In the genomic region with DNA sequence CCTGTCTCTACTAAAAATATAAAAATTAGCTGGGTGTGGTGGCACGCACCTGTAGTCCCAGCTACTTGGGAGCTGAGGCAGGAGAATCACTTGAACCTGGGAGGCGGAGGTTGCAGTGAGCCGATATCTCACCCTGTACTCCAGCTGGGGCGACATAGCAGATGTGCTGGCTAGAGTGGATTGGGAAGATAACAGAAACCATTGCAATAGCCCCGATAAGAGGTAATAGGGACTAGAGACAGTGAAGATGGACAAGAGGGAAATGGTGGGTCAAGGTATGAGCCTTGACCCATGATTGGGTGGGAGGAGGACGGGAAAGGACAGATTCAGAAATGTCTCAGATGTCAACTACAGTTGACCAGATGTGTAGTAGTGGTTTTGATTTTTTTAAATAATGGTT, we compare ENCODE assay signal across 21 cellular contexts. TPM values are rescaled to one million over a fixed set of nuclear protein-coding genes. Genes with fewer than 3 reads are reported as not detected.
A peak's percentile ranks its signal among the peaks of the same experiment; 100 is the strongest.
DNase-seq lines count a peak whose midpoint lies in the region; ATAC-seq and TF ChIP-seq lines count a peak whose summit lies in the region.
"Had no signal": no experiment of that assay in that cellular context is flagged by ENCODE, and none has a peak within 500 bp of the region (broad histone marks: within the 10 kb centered on the region; RNA-seq: fewer than 3 reads in every experiment).

No MANE protein-coding gene starts in this region.

- peaks cover 89% of the 10 kb centered on the region for H3K79me2 ChIP-seq in OCI-LY3 (ENCODE audit: low read length)

- H3K27me3 ChIP-seq in OCI-LY3 (ENCODE audit: low read depth, low read length) = no peaks in the 10 kb centered on the region
- H3K27me3 ChIP-seq in endodermal cell (ENCODE audit: control insufficient read depth, insufficient read depth, low read length, poor library complexity, severe bottlenecking) = no peaks in the 10 kb centered on the region
- H3K27me3 ChIP-seq: BE2C had no signal

- no peak overlapping the region for H2AFZ ChIP-seq in OCI-LY3 (ENCODE audit: low read depth, low read length)
- H2AFZ ChIP-seq: PC-9 had no signal

- DNase-seq in activated naive CD4-positive, alpha-beta T cell treated with anti-CD3 and anti-CD28 coated beads, Interleukin-2, amount 50 U/mL, for 72 hours (ENCODE audit: low spot score in 2 of 2) = no peak
- DNase-seq in activated naive CD4-positive, alpha-beta T cell treated with anti-CD3 and anti-CD28 coated beads, Interleukin-2, amount 10 ng/mL, durations not matched to agents 7 days and 5 days = no peak
- DNase-seq in endodermal cell = peak; percentile 27
- DNase-seq in kidney glomerular epithelial cell (lab: John Stamatoyannopoulos, UW) = no peak
- no peak for DNase-seq in WTC11 (ENCODE audit: low spot score)
- no peak for DNase-seq in superior temporal gyrus (ENCODE audit: extremely low spot score)
- DNase-seq: BE2C; CD4-positive, CD25-positive, alpha-beta regulatory T cell; COR-L47; GF-D8; H9; KG1; NCI-H187; NCI-H2227 treated with DMSO at 0.1 percent for 48 hours; NCI-H510A treated with DMSO at 0.1 percent for 48 hours; NCI-H82; PC-9; SIG-M5 had no signal

- peaks cover 52% of the 10 kb centered on the region for H3K4me1 ChIP-seq in OCI-LY3 (ENCODE audit: low read length)
- no peaks in the 10 kb centered on the region for H3K4me1 ChIP-seq in endodermal cell (ENCODE audit: control insufficient read depth, insufficient read depth, low read length)
- H3K4me1 ChIP-seq: BE2C had no signal

- CTCF ChIA-PET in activated naive CD4-positive, alpha-beta T cell treated with anti-CD3 and anti-CD28 coated beads, Interleukin-2, amount 10 ng/mL, durations not matched to agents 7 days and 5 days (lab: Charles Lee) = no interaction called here
- CTCF ChIA-PET in WTC11 (lab: Charles Lee) = interaction anchor here (1.3 kb wide), 1 partner anchor 56 kb away, joined by 3 read pairs; no protein-coding TSS in a partner anchor

- H3K27me3 Mint-ChIP-seq in activated naive CD4-positive, alpha-beta T cell treated with anti-CD3 and anti-CD28 coated beads, Interleukin-2, amount 10 ng/mL, durations not matched to agents 7 days and 5 days = peaks cover 9% of the 10 kb centered on the region
- H3K27me3 Mint-ChIP-seq in endodermal cell (ENCODE audit: insufficient read depth) (no peaks in the 10 kb centered on the region), WTC11 (ENCODE audit: low read depth) (no peaks in the 10 kb centered on the region)
- H3K27me3 Mint-ChIP-seq: CD4-positive, CD25-positive, alpha-beta regulatory T cell had no signal

- peak overlapping the region; percentile 23 for H3K4me2 ChIP-seq in OCI-LY3 (ENCODE audit: low read length)
- H3K4me2 ChIP-seq: PC-9 had no signal

- peak overlapping the region; percentile 43 for H3K27ac ChIP-seq in OCI-LY3 (ENCODE audit: low read length)
- H3K27ac ChIP-seq in endodermal cell (ENCODE audit: low read depth, low read length) = no peak overlapping the region
- H3K27ac ChIP-seq: PC-9, RWPE1 had no signal

- H3K36me3 ChIP-seq in OCI-LY3 (replicated peaks; ENCODE audit: low read depth, low read length) = peaks cover 59% of the 10 kb centered on the region
- peaks cover 19% of the 10 kb centered on the region for H3K36me3 ChIP-seq in endodermal cell (ENCODE audit: control insufficient read depth, insufficient read depth, low read length)
- H3K36me3 ChIP-seq: BE2C had no signal

- peaks cover 10 to 25% of the 10 kb centered on the region in 2 donors for H3K36me3 Mint-ChIP-seq in activated naive CD4-positive, alpha-beta T cell treated with anti-CD3 and anti-CD28 coated beads, Interleukin-2, amount 50 U/mL, for 72 hours
- peaks cover 11% of the 10 kb centered on the region for H3K36me3 Mint-ChIP-seq in activated naive CD4-positive, alpha-beta T cell treated with anti-CD3 and anti-CD28 coated beads, Interleukin-2, amount 10 ng/mL, durations not matched to agents 7 days and 5 days
- H3K36me3 Mint-ChIP-seq in endodermal cell (ENCODE audit: low read depth) (peaks cover 28% of the 10 kb centered on the region), WTC11 (peaks cover 20% of the 10 kb centered on the region)
- H3K36me3 Mint-ChIP-seq: CD4-positive, CD25-positive, alpha-beta regulatory T cell had no signal

- H3K9me3 Mint-ChIP-seq in activated naive CD4-positive, alpha-beta T cell treated with anti-CD3 and anti-CD28 coated beads, Interleukin-2, amount 50 U/mL, for 72 hours = peaks cover 5 to 21% of the 10 kb centered on the region in 2 donors
- H3K9me3 Mint-ChIP-seq in activated naive CD4-positive, alpha-beta T cell treated with anti-CD3 and anti-CD28 coated beads, Interleukin-2, amount 10 ng/mL, durations not matched to agents 7 days and 5 days = peaks cover 14% of the 10 kb centered on the region
- H3K9me3 Mint-ChIP-seq in endodermal cell = peaks cover 11% of the 10 kb centered on the region
- peaks cover 19% of the 10 kb centered on the region for H3K9me3 Mint-ChIP-seq in WTC11

- WGBS in endodermal cell (ENCODE audit: insufficient coverage in 1 of 2, insufficient read length in 1 of 2), 2 experiments = 91 to 93% methylated on average over 5 to 6 of the region's 6 CpGs

- H4K20me1 ChIP-seq in OCI-LY3 (ENCODE audit: insufficient read depth, low read length) = peaks cover 75% of the 10 kb centered on the region

- no peak overlapping the region for H3K9ac ChIP-seq in OCI-LY3 (ENCODE audit: low read length)
- H3K9ac ChIP-seq in endodermal cell (ENCODE audit: extremely low read depth, low read length, poor library complexity, severe bottlenecking) = no peak overlapping the region

- ATAC-seq in activated naive CD4-positive, alpha-beta T cell treated with anti-CD3 and anti-CD28 coated beads, Interleukin-2, amount 50 U/mL, for 72 hours = peak; percentile 4 to 37
- ATAC-seq in WTC11 (no peak), GM18868 (IDR thresholded peaks at IDR 0.05; ENCODE audit: unreplicated experiment) (no peak)

- H3K27ac Mint-ChIP-seq in activated naive CD4-positive, alpha-beta T cell treated with anti-CD3 and anti-CD28 coated beads, Interleukin-2, amount 50 U/mL, for 72 hours = no peak overlapping the region
- no peak overlapping the region for H3K27ac Mint-ChIP-seq in activated naive CD4-positive, alpha-beta T cell treated with anti-CD3 and anti-CD28 coated beads, Interleukin-2, amount 10 ng/mL, durations not matched to agents 7 days and 5 days
- no peak overlapping the region for H3K27ac Mint-ChIP-seq in endodermal cell
- H3K27ac Mint-ChIP-seq in WTC11 = no peak overlapping the region
- H3K27ac Mint-ChIP-seq: CD4-positive, CD25-positive, alpha-beta regulatory T cell had no signal

- H3K4me3 Mint-ChIP-seq in activated naive CD4-positive, alpha-beta T cell treated with anti-CD3 and anti-CD28 coated beads, Interleukin-2, amount 10 ng/mL, durations not matched to agents 7 days and 5 days = no peak overlapping the region
- H3K4me3 Mint-ChIP-seq in endodermal cell (no peak overlapping the region), WTC11 (no peak overlapping the region)
- H3K4me3 Mint-ChIP-seq: CD4-positive, CD25-positive, alpha-beta regulatory T cell; H9 had no signal

- POLR2A ChIA-PET in WTC11 (lab: Charles Lee) = no interaction called here

- no peak for TF ChIP-seq CTCF in OCI-LY3 (IDR thresholded peaks at IDR 0.05; ENCODE audit: low read depth, low read length)
- TF ChIP-seq CTCF in endodermal cell (conservative IDR thresholded peaks at IDR 0.05) = no peak
- TF ChIP-seq CTCF in WTC11 (IDR thresholded peaks at IDR 0.05) = no peak

- H3K4me3 ChIP-seq in OCI-LY3 (ENCODE audit: low read length) (no peak overlapping the region), endodermal cell (ENCODE audit: low read length) (no peak overlapping the region)
- H3K4me3 ChIP-seq: PC-9 had no signal

- H3K9me3 ChIP-seq in OCI-LY3 (ENCODE audit: insufficient read depth, low read length) = peaks cover 6% of the 10 kb centered on the region; the same call in 1 of the 2 replicates
- H3K9me3 ChIP-seq in endodermal cell (ENCODE audit: control insufficient read depth, low read length) = peaks cover 13% of the 10 kb centered on the region
- H3K9me3 ChIP-seq: BE2C had no signal

- peaks cover 5% of the 10 kb centered on the region for H3K4me1 Mint-ChIP-seq in activated naive CD4-positive, alpha-beta T cell treated with anti-CD3 and anti-CD28 coated beads, Interleukin-2, amount 10 ng/mL, durations not matched to agents 7 days and 5 days
- H3K4me1 Mint-ChIP-seq in endodermal cell (peaks cover 3% of the 10 kb centered on the region), WTC11 (peaks cover 23% of the 10 kb centered on the region)

TF ChIP-seq in WTC11, 78 proteins besides CTCF, POLR2A, EP300 and RAD21 (continues in another document):
- TF ChIP-seq, protein P1, sequence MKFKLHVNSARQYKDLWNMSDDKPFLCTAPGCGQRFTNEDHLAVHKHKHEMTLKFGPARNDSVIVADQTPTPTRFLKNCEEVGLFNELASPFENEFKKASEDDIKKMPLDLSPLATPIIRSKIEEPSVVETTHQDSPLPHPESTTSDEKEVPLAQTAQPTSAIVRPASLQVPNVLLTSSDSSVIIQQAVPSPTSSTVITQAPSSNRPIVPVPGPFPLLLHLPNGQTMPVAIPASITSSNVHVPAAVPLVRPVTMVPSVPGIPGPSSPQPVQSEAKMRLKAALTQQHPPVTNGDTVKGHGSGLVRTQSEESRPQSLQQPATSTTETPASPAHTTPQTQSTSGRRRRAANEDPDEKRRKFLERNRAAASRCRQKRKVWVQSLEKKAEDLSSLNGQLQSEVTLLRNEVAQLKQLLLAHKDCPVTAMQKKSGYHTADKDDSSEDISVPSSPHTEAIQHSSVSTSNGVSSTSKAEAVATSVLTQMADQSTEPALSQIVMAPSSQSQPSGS (CRISPR knock-in tag; IDR thresholded peaks at IDR 0.05; ENCODE audit: borderline replicate concordance, low read depth) = no peak
- TF ChIP-seq PRRX2 (CRISPR knock-in tag; IDR thresholded peaks at IDR 0.05) = no peak
- TF ChIP-seq, protein P2, sequence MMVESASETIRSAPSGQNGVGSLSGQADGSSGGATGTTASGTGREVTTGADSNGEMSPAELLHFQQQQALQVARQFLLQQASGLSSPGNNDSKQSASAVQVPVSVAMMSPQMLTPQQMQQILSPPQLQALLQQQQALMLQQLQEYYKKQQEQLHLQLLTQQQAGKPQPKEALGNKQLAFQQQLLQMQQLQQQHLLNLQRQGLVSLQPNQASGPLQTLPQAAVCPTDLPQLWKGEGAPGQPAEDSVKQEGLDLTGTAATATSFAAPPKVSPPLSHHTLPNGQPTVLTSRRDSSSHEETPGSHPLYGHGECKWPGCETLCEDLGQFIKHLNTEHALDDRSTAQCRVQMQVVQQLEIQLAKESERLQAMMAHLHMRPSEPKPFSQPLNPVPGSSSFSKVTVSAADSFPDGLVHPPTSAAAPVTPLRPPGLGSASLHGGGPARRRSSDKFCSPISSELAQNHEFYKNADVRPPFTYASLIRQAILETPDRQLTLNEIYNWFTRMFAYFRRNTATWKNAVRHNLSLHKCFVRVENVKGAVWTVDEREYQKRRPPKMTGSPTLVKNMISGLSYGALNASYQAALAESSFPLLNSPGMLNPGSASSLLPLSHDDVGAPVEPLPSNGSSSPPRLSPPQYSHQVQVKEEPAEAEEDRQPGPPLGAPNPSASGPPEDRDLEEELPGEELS (CRISPR knock-in tag; IDR thresholded peaks at IDR 0.05) = no peak
- no peak for TF ChIP-seq ETV6 (CRISPR knock-in tag; IDR thresholded peaks at IDR 0.05)

RNA-seq across cellular contexts. Expression of a gene that starts 6.1 kb away (rescaled TPM):
- 1 to 10 TPM; 4.1 to 9.2 TPM for total RNA-seq in activated naive CD4-positive, alpha-beta T cell treated with anti-CD3 and anti-CD28 coated beads, Interleukin-2, amount 50 U/mL, for 72 hours
- 10 to 100 TPM; 28.8 to 30.7 TPM for total RNA-seq in endodermal cell
- polyA plus RNA-seq in endodermal cell (2013, experiment 1 of 2) = 19.8 TPM
- 19.6 TPM for polyA plus RNA-seq in endodermal cell (2013, experiment 2 of 2)
- total RNA-seq in WTC11 (2021) = 24.1 to 27.8 TPM (median 27.6 TPM) in 3 replicates

Comparison
In these comparisons a context has a peak if more than half of its experiments do, and no peak if none do; other contexts are left out.
1. ATAC-seq: peak in activated naive CD4-positive, alpha-beta T cell treated with anti-CD3 and anti-CD28 coated beads, Interleukin-2, amount 50 U/mL, for 72 hours (2 of 2); none in WTC11 (single experiment) and GM18868 (single experiment).